ENCODE assay signal across 8 cellular contexts in genomic region chr3:3015472-3016089, GRCh38.
DNase-seq lines count a peak whose midpoint lies in the region; ATAC-seq, FAIRE-seq and TF ChIP-seq lines count a peak whose summit lies in the region.

No MANE protein-coding gene starts in this region.

- no peak overlapping the region for H3K27ac Mint-ChIP-seq in stimulated activated effector memory CD8-positive, alpha-beta T cell treated with anti-CD3 and anti-CD28 coated beads, Interleukin-12 subunit alpha, Interleukin-12 subunit beta, amount 100 ng/mL, for 72 hours

- BruUV-seq in A673 (replicated peaks; lab: Mats Ljungman, UMichigan) = no TSS peak

- H3K9me3 ChIP-seq in A673 (ENCODE audit: low read depth, low read length, poor library complexity, severe bottlenecking) (no peaks in the 10 kb centered on the region), Peyer's patch (no peaks in the 10 kb centered on the region)

- ATAC-seq in GM19035 (IDR thresholded peaks at IDR 0.05; ENCODE audit: unreplicated experiment) = peak; percentile 68
- ATAC-seq in HG03469 (IDR thresholded peaks at IDR 0.05; ENCODE audit: unreplicated experiment) = peak; percentile 83
- peak; percentile 49 for ATAC-seq in stimulated activated effector memory CD8-positive, alpha-beta T cell treated with anti-CD3 and anti-CD28 coated beads, Interleukin-12 subunit alpha, Interleukin-12 subunit beta, amount 100 ng/mL, for 72 hours

- intact Hi-C loops in A673 (cut with micrococcal nuclease; ENCODE audit: unreplicated experiment) = loop anchor here (1.0 to 10.0 kb wide), 5 partner anchors 93 to 1931 kb away; no protein-coding TSS in a partner anchor

- no peaks in the 10 kb centered on the region for H3K9me3 Mint-ChIP-seq in stimulated activated effector memory CD8-positive, alpha-beta T cell treated with anti-CD3 and anti-CD28 coated beads, Interleukin-12 subunit alpha, Interleukin-12 subunit beta, amount 100 ng/mL, for 72 hours

- no peaks in the 10 kb centered on the region for H3K36me3 ChIP-seq in A673 (ENCODE audit: insufficient read depth, low read length, poor library complexity, severe bottlenecking)
- H3K36me3 ChIP-seq in Peyer's patch = no peaks in the 10 kb centered on the region

- POLR2A ChIA-PET in A673 (lab: Charles Lee; ENCODE audit: low non-redundant PET) = no interaction called here

- H3K27ac ChIP-seq in A673 (ENCODE audit: low read depth, low read length, poor library complexity, severe bottlenecking) (no peak overlapping the region), Peyer's patch (no peak overlapping the region)

- no peaks in the 10 kb centered on the region for H3K36me3 Mint-ChIP-seq in stimulated activated effector memory CD8-positive, alpha-beta T cell treated with anti-CD3 and anti-CD28 coated beads, Interleukin-12 subunit alpha, Interleukin-12 subunit beta, amount 100 ng/mL, for 72 hours

- no peak overlapping the region for H3K4me3 Mint-ChIP-seq in stimulated activated effector memory CD8-positive, alpha-beta T cell treated with anti-CD3 and anti-CD28 coated beads, Interleukin-12 subunit alpha, Interleukin-12 subunit beta, amount 100 ng/mL, for 72 hours

- TF ChIP-seq CTCF in A673 (conservative IDR thresholded peaks at IDR 0.05; ENCODE audit: low read depth, low read length) = peak; percentile 66
- TF ChIP-seq CTCF in Peyer's patch (IDR thresholded peaks at IDR 0.05) = peak in 4 of 6 experiments; percentile 25 to 66 (median 62)

- H3K4me1 Mint-ChIP-seq in stimulated activated effector memory CD8-positive, alpha-beta T cell treated with anti-CD3 and anti-CD28 coated beads, Interleukin-12 subunit alpha, Interleukin-12 subunit beta, amount 100 ng/mL, for 72 hours = no peaks in the 10 kb centered on the region

- DNase-seq in A673 (ENCODE audit: low spot score) = peak; percentile 67
- no peak for DNase-seq in Peyer's patch
- DNase-seq in frontal cortex (ENCODE audit: low spot score in 2 of 2) = peak; percentile 19 to 36
- DNase-seq in stimulated activated effector memory CD8-positive, alpha-beta T cell treated with anti-CD3 and anti-CD28 coated beads, Interleukin-12 subunit alpha, Interleukin-12 subunit beta, amount 100 ng/mL, for 72 hours (ENCODE audit: low spot score in 2 of 2) = no peak
- no peak for DNase-seq in stimulated activated CD4-positive, alpha-beta T cell treated with anti-CD3 and anti-CD28 coated beads, Interleukin-12 subunit alpha, Interleukin-12 subunit beta, amount 100 ng/mL, for 4 hours
- DNase-seq in OCI-M2 (lab: John Stamatoyannopoulos, UW; ENCODE audit: unreplicated experiment) = no peak

- no peak overlapping the region for H3K4me3 ChIP-seq in A673 (ENCODE audit: low read depth, low read length, poor library complexity, severe bottlenecking)
- H3K4me3 ChIP-seq in Peyer's patch = no peak overlapping the region

- no peaks in the 10 kb centered on the region for H3K4me1 ChIP-seq in A673 (ENCODE audit: insufficient read depth, low read length, poor library complexity, severe bottlenecking)
- H3K4me1 ChIP-seq in Peyer's patch = no peaks in the 10 kb centered on the region

- CTCF ChIA-PET in A673 (lab: Charles Lee) = no interaction called here

- no peaks in the 10 kb centered on the region for H3K27me3 ChIP-seq in A673 (replicated peaks; ENCODE audit: insufficient read depth, low read depth, low read length, poor library complexity)
- no peaks in the 10 kb centered on the region for H3K27me3 ChIP-seq in Peyer's patch

- no peak for TF ChIP-seq POLR2A in Peyer's patch (IDR thresholded peaks at IDR 0.05)

- FAIRE-seq in frontal cortex (lab: Jason Lieb, UNC) = peak; percentile 40

Comparison
In these comparisons a context has a peak if more than half of its experiments do, and no peak if none do; other contexts are left out.
1. DNase-seq: peak in A673 (single experiment) and frontal cortex (2 of 2); none in Peyer's patch (0 of 3), stimulated activated effector memory CD8-positive, alpha-beta T cell treated with anti-CD3 and anti-CD28 coated beads, Interleukin-12 subunit alpha, Interleukin-12 subunit beta, amount 100 ng/mL, for 72 hours (0 of 2), stimulated activated CD4-positive, alpha-beta T cell treated with anti-CD3 and anti-CD28 coated beads, Interleukin-12 subunit alpha, Interleukin-12 subunit beta, amount 100 ng/mL, for 4 hours (single experiment) and OCI-M2 (single experiment).
2. Peak in every context shown above with its lines, with median percentiles within 50 percentile points of each other: ATAC-seq.